In the genomic region with DNA sequence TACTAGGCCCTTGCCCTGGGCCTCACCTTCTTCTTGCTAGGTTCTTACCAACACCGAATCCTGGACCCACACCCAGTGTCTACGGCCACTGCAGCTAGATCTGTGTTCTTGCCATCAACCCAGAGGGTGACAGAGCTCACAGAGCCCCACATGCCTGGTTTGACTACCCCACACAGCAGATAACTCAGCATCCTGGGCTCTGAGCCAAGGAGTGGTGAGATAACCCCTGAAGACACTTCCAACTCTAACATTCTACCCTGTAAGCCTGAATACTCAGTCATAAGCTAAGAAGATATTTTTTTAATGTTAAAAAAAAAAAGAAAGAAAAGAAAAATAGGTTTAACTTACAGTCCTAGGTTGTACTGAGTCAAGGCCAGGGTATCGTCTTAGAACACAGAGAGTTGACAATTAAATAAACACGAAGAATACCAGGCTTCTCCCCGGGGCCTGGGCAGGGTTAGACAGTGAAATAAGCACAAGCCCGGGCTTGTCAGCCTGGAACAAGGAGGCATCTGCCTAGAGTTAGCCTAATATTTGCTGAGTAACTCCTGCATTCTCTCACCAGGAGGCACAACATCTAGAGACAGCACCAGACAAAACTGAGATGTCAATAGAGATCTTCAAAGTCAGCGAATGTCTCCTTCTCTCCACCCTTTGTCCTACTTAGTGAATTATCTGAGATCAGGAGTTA, we compare ENCODE assay signal across 2 cellular contexts.
TF ChIP-seq lines count a peak whose summit lies in the region.

No MANE protein-coding gene starts in this region.

TF ChIP-seq in A549, 52 proteins besides CTCF, POLR2A, EP300 and RAD21 (continued from another document):
- peak; percentile 53 for TF ChIP-seq GATA3 (IDR thresholded peaks at IDR 0.05; ENCODE audit: borderline replicate concordance)
- TF ChIP-seq EHF (CRISPR knock-in tag; IDR thresholded peaks at IDR 0.05): no peak
- peak; percentile 78 for TF ChIP-seq TP53 (CRISPR knock-in tag; IDR thresholded peaks at IDR 0.05)
TF ChIP-seq in A549: peak in this region for 4.

TF ChIP-seq in HEK293, 187 proteins besides CTCF, POLR2A, EP300 and RAD21 (continued from another document):
- TF ChIP-seq, protein P1, sequence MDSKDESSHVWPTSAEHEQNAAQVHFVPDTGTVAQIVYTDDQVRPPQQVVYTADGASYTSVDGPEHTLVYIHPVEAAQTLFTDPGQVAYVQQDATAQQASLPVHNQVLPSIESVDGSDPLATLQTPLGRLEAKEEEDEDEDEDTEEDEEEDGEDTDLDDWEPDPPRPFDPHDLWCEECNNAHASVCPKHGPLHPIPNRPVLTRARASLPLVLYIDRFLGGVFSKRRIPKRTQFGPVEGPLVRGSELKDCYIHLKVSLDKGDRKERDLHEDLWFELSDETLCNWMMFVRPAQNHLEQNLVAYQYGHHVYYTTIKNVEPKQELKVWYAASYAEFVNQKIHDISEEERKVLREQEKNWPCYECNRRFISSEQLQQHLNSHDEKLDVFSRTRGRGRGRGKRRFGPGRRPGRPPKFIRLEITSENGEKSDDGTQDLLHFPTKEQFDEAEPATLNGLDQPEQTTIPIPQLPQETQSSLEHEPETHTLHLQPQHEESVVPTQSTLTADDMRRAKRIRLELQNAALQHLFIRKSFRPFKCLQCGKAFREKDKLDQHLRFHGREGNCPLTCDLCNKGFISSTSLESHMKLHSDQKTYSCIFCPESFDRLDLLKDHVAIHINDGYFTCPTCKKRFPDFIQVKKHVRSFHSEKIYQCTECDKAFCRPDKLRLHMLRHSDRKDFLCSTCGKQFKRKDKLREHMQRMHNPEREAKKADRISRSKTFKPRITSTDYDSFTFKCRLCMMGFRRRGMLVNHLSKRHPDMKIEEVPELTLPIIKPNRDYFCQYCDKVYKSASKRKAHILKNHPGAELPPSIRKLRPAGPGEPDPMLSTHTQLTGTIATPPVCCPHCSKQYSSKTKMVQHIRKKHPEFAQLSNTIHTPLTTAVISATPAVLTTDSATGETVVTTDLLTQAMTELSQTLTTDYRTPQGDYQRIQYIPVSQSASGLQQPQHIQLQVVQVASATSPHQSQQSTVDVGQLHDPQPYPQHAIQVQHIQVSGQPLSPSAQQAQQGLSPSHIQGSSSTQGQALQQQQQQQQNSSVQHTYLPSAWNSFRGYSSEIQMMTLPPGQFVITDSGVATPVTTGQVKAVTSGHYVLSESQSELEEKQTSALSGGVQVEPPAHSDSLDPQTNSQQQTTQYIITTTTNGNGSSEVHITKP (tag by site-specific recombination; IDR thresholded peaks at IDR 0.05): peak; percentile 52; the same call in 1 of the 2 replicates
- TF ChIP-seq ZNF518A (tag by site-specific recombination; conservative IDR thresholded peaks at IDR 0.05; ENCODE audit: low read depth) (peak; percentile 29; the same call in 1 of the 2 replicates), ZNF660 (tag by site-specific recombination; IDR thresholded peaks at IDR 0.05) (peak; percentile 15; the same call in 1 of the 2 replicates), ZNF544 (tag by site-specific recombination; IDR thresholded peaks at IDR 0.05) (no peak), GLIS2 (tag by site-specific recombination; IDR thresholded peaks at IDR 0.05) (peak; percentile 37), GLIS1 (tag by site-specific recombination; IDR thresholded peaks at IDR 0.05) (peak; percentile 55), ZBTB8A (tag by site-specific recombination; IDR thresholded peaks at IDR 0.05) (no peak), ZBTB20 (tag by site-specific recombination; IDR thresholded peaks at IDR 0.05) (peak; percentile 94), ZBTB48 (tag by site-specific recombination; IDR thresholded peaks at IDR 0.05) (0 out of 2 replicates have a peak, but pooled peaks have one; percentile 44), ZNF335 (tag by site-specific recombination; conservative IDR thresholded peaks at IDR 0.05) (peak; percentile 80), GFI1B (tag by site-specific recombination; IDR thresholded peaks at IDR 0.05) (no peak), ZNF366 (tag by site-specific recombination; conservative IDR thresholded peaks at IDR 0.05) (0 out of 2 replicates have a peak, but pooled peaks have one; percentile 35)
